In genomic region chr11:64861227-64861970, GRCh38 we compare ENCODE assay signal across 10 cellular contexts. TPM values are rescaled to one million over a fixed set of nuclear protein-coding genes. Genes with fewer than 3 reads are reported as not detected.
DNase-seq lines count a peak whose midpoint lies in the region; ATAC-seq and TF ChIP-seq lines count a peak whose summit lies in the region.
"Had no signal": no experiment of that assay in that cellular context is flagged by ENCODE, and none has a peak within 500 bp of the region (broad histone marks: within the 10 kb centered on the region; RNA-seq: fewer than 3 reads in every experiment).

No MANE protein-coding gene starts in this region.

- H3K36me3 Mint-ChIP-seq in T-helper 17 cell (ENCODE audit: low read depth) = no peaks in the 10 kb centered on the region

- no peak overlapping the region for H2AFZ ChIP-seq in MM.1S (ENCODE audit: low read length)
- H2AFZ ChIP-seq: PC-9 had no signal

- ATAC-seq in T-helper 17 cell (peak; percentile 24), lower lobe of right lung (no peak), HG02571 (IDR thresholded peaks at IDR 0.05; ENCODE audit: unreplicated experiment) (no peak), HG02938 (IDR thresholded peaks at IDR 0.05; ENCODE audit: unreplicated experiment) (no peak)

- H3K9ac ChIP-seq in MM.1S (ENCODE audit: low read length) = no peak overlapping the region

- no peak overlapping the region for H3K4me2 ChIP-seq in MM.1S (ENCODE audit: low read depth, low read length)
- H3K4me2 ChIP-seq: PC-9 had no signal

- no peaks in the 10 kb centered on the region for H3K9me3 ChIP-seq in T-helper 17 cell (ENCODE audit: control insufficient read depth, low read length, poor library complexity, severe bottlenecking)
- no peaks in the 10 kb centered on the region for H3K9me3 ChIP-seq in lower lobe of right lung
- no peaks in the 10 kb centered on the region for H3K9me3 ChIP-seq in MM.1S (replicated peaks; ENCODE audit: insufficient read depth, low read length)

- H3K4me1 ChIP-seq in lower lobe of right lung (peaks cover 99% of the 10 kb centered on the region), MM.1S (ENCODE audit: low read length) (peaks cover 48% of the 10 kb centered on the region)

- TF ChIP-seq CTCF in lower lobe of right lung (IDR thresholded peaks at IDR 0.05) (no peak), MM.1S (IDR thresholded peaks at IDR 0.05; ENCODE audit: low read length) (no peak)

- no peaks in the 10 kb centered on the region; the same call in none of the 2 replicates for H3K36me3 ChIP-seq in H7 (replicated peaks; ENCODE audit: control insufficient read depth, insufficient read depth, low read length)
- peaks cover 30% of the 10 kb centered on the region for H3K36me3 ChIP-seq in lower lobe of right lung
- H3K36me3 ChIP-seq in MM.1S (replicated peaks; ENCODE audit: insufficient read depth, low read length) = no peaks in the 10 kb centered on the region

- peak overlapping the region; percentile 81 for H3K4me3 Mint-ChIP-seq in T-helper 17 cell

- no peaks in the 10 kb centered on the region for H3K27me3 ChIP-seq in H7 (ENCODE audit: control insufficient read depth, insufficient read depth, low read length)
- H3K27me3 ChIP-seq in lower lobe of right lung (ENCODE audit: low read depth) = no peaks in the 10 kb centered on the region
- no peaks in the 10 kb centered on the region for H3K27me3 ChIP-seq in MM.1S (replicated peaks; ENCODE audit: insufficient read depth, low read length)

- H3K27ac ChIP-seq in lower lobe of right lung = peak overlapping the region; percentile 83
- no peak overlapping the region for H3K27ac ChIP-seq in MM.1S (ENCODE audit: low read length)

- peaks cover 31% of the 10 kb centered on the region for H3F3A ChIP-seq in MM.1S (ENCODE audit: insufficient read depth, low read length)

- no peak overlapping the region for H3K4me3 ChIP-seq in H7 (ENCODE audit: insufficient read depth, low read depth, low read length)
- no peak overlapping the region for H3K4me3 ChIP-seq in lower lobe of right lung
- H3K4me3 ChIP-seq in MM.1S (ENCODE audit: low read length) = no peak overlapping the region
- H3K4me3 ChIP-seq: PC-9 had no signal

- peak; percentile 91 to 92 for DNase-seq in AML-193 (lab: John Stamatoyannopoulos, UW)
- DNase-seq in H7 = peak; percentile 72
- no peak for DNase-seq in T-helper 17 cell
- DNase-seq in lower lobe of right lung = no peak
- DNase-seq in MM.1S = no peak
- DNase-seq in NCI-H526 treated with DMSO at 0.1 percent for 48 hours (lab: John Stamatoyannopoulos, UW) = no peak
- DNase-seq: activated CD4-positive, alpha-beta T cell treated with anti-CD3 and anti-CD28 coated beads, Interleukin-2, amount 50 U/mL, for 4 hours; PC-9 had no signal

- no peaks in the 10 kb centered on the region for H3K27me3 Mint-ChIP-seq in T-helper 17 cell

- H3K27ac Mint-ChIP-seq in T-helper 17 cell = peak overlapping the region; percentile 98

- H3K4me1 Mint-ChIP-seq in T-helper 17 cell = peaks cover 64% of the 10 kb centered on the region

- H3K9me2 ChIP-seq in MM.1S (replicated peaks; ENCODE audit: insufficient read depth, low read length) = no peaks in the 10 kb centered on the region

- no peaks in the 10 kb centered on the region for H4K20me1 ChIP-seq in MM.1S (ENCODE audit: insufficient read depth, low read length)

- intact Hi-C loops in lower lobe of right lung (cut with DNase I) = no loop called here

- H3K79me2 ChIP-seq in MM.1S (ENCODE audit: low read length) = peaks cover 57% of the 10 kb centered on the region

RNA-seq across cellular contexts. Expression of gene CDC42BPG, which starts 16.9 kb away (rescaled TPM):
- 2.3 and 2.6 TPM in 2 replicates for total RNA-seq in H7 (2014; rRNA removed; shearing (Covaris generic))
- 1 to 10 TPM; 4.0 to 7.7 TPM for total RNA-seq in T-helper 17 cell
- 16.3 TPM for total RNA-seq in lower lobe of right lung

RNA-seq across cellular contexts. Expression of gene EHD1, which starts 17.0 kb away (rescaled TPM):
- 23.7 and 30.2 TPM in 2 replicates for total RNA-seq in H7 (2014; rRNA removed; shearing (Covaris generic))
- 100 to 1,000 TPM; 184 to 212 TPM for total RNA-seq in T-helper 17 cell
- total RNA-seq in lower lobe of right lung = 73.4 TPM

RNA-seq across cellular contexts. Expression of gene MEN1, which starts 51.0 kb away (rescaled TPM):
- total RNA-seq in H7 (2014; rRNA removed; shearing (Covaris generic)) = 31.7 and 40.0 TPM in 2 replicates
- total RNA-seq in T-helper 17 cell = 10 to 100 TPM; 25.8 to 27.0 TPM
- total RNA-seq in lower lobe of right lung = 22.7 TPM

RNA-seq across cellular contexts. Expression of gene ATG2A, which starts 55.6 kb away (rescaled TPM):
- total RNA-seq in H7 (2014; rRNA removed; shearing (Covaris generic)) = 19.3 and 22.5 TPM in 2 replicates
- total RNA-seq in T-helper 17 cell (100 to 1,000 TPM; 161 to 226 TPM), lower lobe of right lung (21.7 TPM)

RNA-seq across cellular contexts. Expression of gene MAP4K2, which starts 58.4 kb away (rescaled TPM):
- total RNA-seq in H7 (2014; rRNA removed; shearing (Covaris generic)) = 24.5 and 29.7 TPM in 2 replicates
- total RNA-seq in T-helper 17 cell (10 to 100 TPM; 97.8 to 99.2 TPM), lower lobe of right lung (29.1 TPM)

Comparison
In these comparisons a context has a peak if more than half of its experiments do, and no peak if none do; other contexts are left out.
1. DNase-seq: peak in AML-193 (2 of 2) and H7 (single experiment); none in T-helper 17 cell (0 of 3), lower lobe of right lung (single experiment), MM.1S (single experiment) and NCI-H526 treated with DMSO at 0.1 percent for 48 hours (single experiment).